In genomic region chr5:1322036-1322903, GRCh38 we compare ENCODE assay signal across 25 cellular contexts. TPM values are rescaled to one million over a fixed set of nuclear protein-coding genes. Genes with fewer than 3 reads are reported as not detected.
A peak's percentile ranks its signal among the peaks of the same experiment; 100 is the strongest.
DNase-seq lines count a peak whose midpoint lies in the region; ATAC-seq and TF ChIP-seq lines count a peak whose summit lies in the region.
"Had no signal": no experiment of that assay in that cellular context is flagged by ENCODE, and none has a peak within 500 bp of the region (broad histone marks: within the 10 kb centered on the region; RNA-seq: fewer than 3 reads in every experiment).

No MANE protein-coding gene starts in this region.

- H3K4me3 ChIP-seq in lower lobe of right lung = no peak overlapping the region
- H3K4me3 ChIP-seq: MG63, SJCRH30, smooth muscle cell, thoracic aorta had no signal

- H3K4me1 Mint-ChIP-seq in type B pancreatic cell (ENCODE audit: unreplicated experiment) = no peaks in the 10 kb centered on the region
- H3K4me1 Mint-ChIP-seq in activated T-helper 17 cell treated with anti-CD3 and anti-CD28 coated beads, Interleukin-2, amount 50 U/mL, for 72 hours = peaks cover 18% of the 10 kb centered on the region

- H3K9me3 Mint-ChIP-seq in type B pancreatic cell = no peaks in the 10 kb centered on the region
- no peaks in the 10 kb centered on the region for H3K9me3 Mint-ChIP-seq in activated T-helper 17 cell treated with anti-CD3 and anti-CD28 coated beads, Interleukin-2, amount 50 U/mL, for 72 hours
- H3K9me3 Mint-ChIP-seq: activated T-helper 2 cell treated with anti-CD3 and anti-CD28 coated beads, Interferon-gamma antibody, Interleukin-2, Interleukin-4, amounts not matched to agents 10 μg/mL and 5 μg/mL and 100 μg/mL, durations not matched to agents 14 hours and 24 hours and 36 hours; CD4-positive, CD25-positive, alpha-beta regulatory T cell; memory B cell; stimulated activated naive B cell treated with anti-CD40 and anti-IgM and Interleukin-4, amounts not matched to agents 10 μg/mL and 1 μg/mL and 100 μg/mL, for 72 hours had no signal

- no peak for TF ChIP-seq CTCF in RWPE1 (conservative IDR thresholded peaks at IDR 0.05; ENCODE audit: low read depth)
- TF ChIP-seq CTCF in lower lobe of right lung (IDR thresholded peaks at IDR 0.05) = no peak
- TF ChIP-seq CTCF in type B pancreatic cell (conservative IDR thresholded peaks at IDR 0.05) = no peak

- POLR2A ChIA-PET in RWPE1 (lab: Yijun Ruan, JAX; ENCODE audit: low non-redundant PET) = no interaction called here

- H3K9me3 ChIP-seq in lower lobe of right lung = no peaks in the 10 kb centered on the region
- H3K9me3 ChIP-seq: MG63, SJCRH30, thoracic aorta had no signal

- DNase-seq in cardiac septum (ENCODE audit: low spot score) (peak; percentile 70), Right ventricle myocardium inferior (ENCODE audit: missing footprints) (no peak), RWPE1 (ENCODE audit: low spot score) (no peak), lower lobe of right lung (peak; percentile 37), type B pancreatic cell (ENCODE audit: extremely low spot score, unreplicated experiment) (peak; percentile 63), HuH-7.5 (ENCODE audit: low spot score) (no peak), NCI-H2171 (lab: John Stamatoyannopoulos, UW) (no peak)
- DNase-seq: activated CD4-positive, alpha-beta T cell treated with anti-CD3 and anti-CD28 coated beads for 36 hours; CD4-positive, CD25-positive, alpha-beta regulatory T cell; DMS 273 treated with DMSO at 0.1 percent for 48 hours; MG63; NCI-H1417 treated with DMSO at 0.1 percent for 48 hours; NCI-H2107; NCI-H510A; NK-92 treated with Interleukin-12 subunit alpha and Interleukin-12 subunit beta, amount 100 ng/mL, for 24 hours; occipital lobe; SJCRH30; stimulated activated naive B cell treated with anti-CD40 and anti-IgM and Interleukin-4, amounts not matched to agents 10 μg/mL and 1 μg/mL and 100 μg/mL, for 72 hours had no signal

- intact Hi-C loops in cardiac septum (cut with DNase I) (no loop called here), Right ventricle myocardium inferior (cut with DNase I) (no loop called here), lower lobe of right lung (cut with DNase I) (no loop called here)

- H3K4me1 ChIP-seq in lower lobe of right lung = no peaks in the 10 kb centered on the region
- H3K4me1 ChIP-seq: SJCRH30 had no signal

- H3K36me3 Mint-ChIP-seq in type B pancreatic cell = peaks cover 11% of the 10 kb centered on the region
- H3K36me3 Mint-ChIP-seq in activated T-helper 17 cell treated with anti-CD3 and anti-CD28 coated beads, Interleukin-2, amount 50 U/mL, for 72 hours (ENCODE audit: low read depth) = peaks cover 77% of the 10 kb centered on the region

- CTCF ChIA-PET in RWPE1 (lab: Yijun Ruan, JAX) = interaction anchor here (0.6 kb wide), 1 partner anchor 14 kb away, joined by 3 read pairs; no protein-coding TSS in a partner anchor

- H3K27ac ChIP-seq in RWPE1 = peak overlapping the region; percentile 88
- H3K27ac ChIP-seq in lower lobe of right lung = no peak overlapping the region
- H3K27ac ChIP-seq: SJCRH30, thoracic aorta had no signal

- no peaks in the 10 kb centered on the region for H3K27me3 Mint-ChIP-seq in type B pancreatic cell
- H3K27me3 Mint-ChIP-seq in activated T-helper 17 cell treated with anti-CD3 and anti-CD28 coated beads, Interleukin-2, amount 50 U/mL, for 72 hours = no peaks in the 10 kb centered on the region
- H3K27me3 Mint-ChIP-seq: activated CD4-positive, alpha-beta T cell treated with anti-CD3 and anti-CD28 coated beads for 36 hours; CD4-positive, CD25-positive, alpha-beta regulatory T cell; memory B cell; stimulated activated naive B cell treated with anti-CD40 and anti-IgM and Interleukin-4, amounts not matched to agents 10 μg/mL and 1 μg/mL and 100 μg/mL, for 72 hours had no signal

- ATAC-seq in Right ventricle myocardium inferior (no peak), lower lobe of right lung (no peak)
- no peak for ATAC-seq in activated T-helper 17 cell treated with anti-CD3 and anti-CD28 coated beads, Interleukin-2, amount 50 U/mL, for 72 hours (replicated peaks)
- ATAC-seq: activated CD4-positive, alpha-beta T cell treated with anti-CD3 and anti-CD28 coated beads for 36 hours; stimulated activated naive B cell treated with anti-CD40 and anti-IgM and Interleukin-4, amounts not matched to agents 10 μg/mL and 1 μg/mL and 100 μg/mL, for 72 hours had no signal

- no peak overlapping the region for H3K4me3 Mint-ChIP-seq in type B pancreatic cell
- H3K4me3 Mint-ChIP-seq in activated T-helper 17 cell treated with anti-CD3 and anti-CD28 coated beads, Interleukin-2, amount 50 U/mL, for 72 hours = no peak overlapping the region
- H3K4me3 Mint-ChIP-seq: activated CD4-positive, alpha-beta T cell treated with anti-CD3 and anti-CD28 coated beads for 36 hours; CD4-positive, CD25-positive, alpha-beta regulatory T cell; memory B cell; stimulated activated naive B cell treated with anti-CD40 and anti-IgM and Interleukin-4, amounts not matched to agents 10 μg/mL and 1 μg/mL and 100 μg/mL, for 72 hours had no signal

- H3K27ac Mint-ChIP-seq in type B pancreatic cell = no peak overlapping the region
- no peak overlapping the region for H3K27ac Mint-ChIP-seq in activated T-helper 17 cell treated with anti-CD3 and anti-CD28 coated beads, Interleukin-2, amount 50 U/mL, for 72 hours
- H3K27ac Mint-ChIP-seq: activated CD4-positive, alpha-beta T cell treated with anti-CD3 and anti-CD28 coated beads for 36 hours; activated T-helper 2 cell treated with anti-CD3 and anti-CD28 coated beads, Interferon-gamma antibody, Interleukin-2, Interleukin-4, amounts not matched to agents 10 μg/mL and 5 μg/mL and 100 μg/mL, durations not matched to agents 14 hours and 24 hours and 36 hours; stimulated activated naive B cell treated with anti-CD40 and anti-IgM and Interleukin-4, amounts not matched to agents 10 μg/mL and 1 μg/mL and 100 μg/mL, for 72 hours had no signal

- peaks cover 87% of the 10 kb centered on the region for H3K36me3 ChIP-seq in lower lobe of right lung

- H3K27me3 ChIP-seq in lower lobe of right lung (ENCODE audit: low read depth) = no peaks in the 10 kb centered on the region
- H3K27me3 ChIP-seq: MG63, SJCRH30 had no signal

RNA-seq across cellular contexts. Expression of gene CLPTM1L, which starts 22.6 kb away (rescaled TPM):
- total RNA-seq in cardiac septum (42.6 TPM), Right ventricle myocardium inferior (33.3 TPM), lower lobe of right lung (135 TPM), type B pancreatic cell (ENCODE audit: low replicate concordance) (84.8 and 90.1 TPM in 2 replicates)
- total RNA-seq in activated T-helper 17 cell treated with anti-CD3 and anti-CD28 coated beads, Interleukin-2, amount 50 U/mL, for 72 hours = 100 to 1,000 TPM in 1 of 2 donors, 10 to 100 TPM in 1; 42.3 to 118 TPM

RNA-seq across cellular contexts. Expression of gene TERT, which starts 27.4 kb away (rescaled TPM):
- total RNA-seq in cardiac septum (not detected), Right ventricle myocardium inferior (not detected), lower lobe of right lung (not detected), type B pancreatic cell (ENCODE audit: low replicate concordance) (1.7 and 2.4 TPM in 2 replicates)
- total RNA-seq in activated T-helper 17 cell treated with anti-CD3 and anti-CD28 coated beads, Interleukin-2, amount 50 U/mL, for 72 hours = 1 to 10 TPM; 4.6 to 9.1 TPM
- total RNA-seq: epithelial cell of proximal tubule, occipital lobe, renal cortical epithelial cell, SJCRH30, smooth muscle cell, thoracic aorta had no signal

Comparison
In these comparisons a context has a peak if more than half of its experiments do, and no peak if none do; other contexts are left out.
1. DNase-seq: peak in cardiac septum (single experiment), lower lobe of right lung (single experiment) and type B pancreatic cell (single experiment); none in Right ventricle myocardium inferior (single experiment), RWPE1 (single experiment), HuH-7.5 (single experiment) and NCI-H2171 (single experiment).